ENCODE assay signal across 1 cellular context in the genomic region with DNA sequence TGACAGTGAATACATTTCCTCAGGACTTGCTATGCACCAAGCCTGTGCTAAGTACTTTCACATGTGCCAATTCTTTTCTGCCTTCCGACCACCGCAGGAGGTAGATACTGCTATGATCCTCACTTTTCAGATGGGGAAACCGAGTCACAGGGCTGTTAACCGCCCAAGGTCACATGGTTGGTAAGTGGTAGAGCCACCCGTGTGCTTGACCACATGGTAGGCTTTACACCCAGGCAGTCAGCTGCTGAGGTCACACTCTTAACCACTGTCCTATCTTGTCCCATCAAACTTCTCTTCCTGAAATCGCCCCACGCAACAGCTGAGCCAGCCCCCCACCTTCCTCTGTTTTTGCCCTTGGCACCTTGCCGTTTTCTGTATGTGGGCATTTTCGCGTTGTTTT.
TF ChIP-seq lines count a peak whose summit lies in the region.

No MANE protein-coding gene starts in this region.

TF ChIP-seq in K562, 482 proteins besides CTCF, POLR2A, EP300 and RAD21 (continued from another document and continues in another):
- TF ChIP-seq, protein P1, sequence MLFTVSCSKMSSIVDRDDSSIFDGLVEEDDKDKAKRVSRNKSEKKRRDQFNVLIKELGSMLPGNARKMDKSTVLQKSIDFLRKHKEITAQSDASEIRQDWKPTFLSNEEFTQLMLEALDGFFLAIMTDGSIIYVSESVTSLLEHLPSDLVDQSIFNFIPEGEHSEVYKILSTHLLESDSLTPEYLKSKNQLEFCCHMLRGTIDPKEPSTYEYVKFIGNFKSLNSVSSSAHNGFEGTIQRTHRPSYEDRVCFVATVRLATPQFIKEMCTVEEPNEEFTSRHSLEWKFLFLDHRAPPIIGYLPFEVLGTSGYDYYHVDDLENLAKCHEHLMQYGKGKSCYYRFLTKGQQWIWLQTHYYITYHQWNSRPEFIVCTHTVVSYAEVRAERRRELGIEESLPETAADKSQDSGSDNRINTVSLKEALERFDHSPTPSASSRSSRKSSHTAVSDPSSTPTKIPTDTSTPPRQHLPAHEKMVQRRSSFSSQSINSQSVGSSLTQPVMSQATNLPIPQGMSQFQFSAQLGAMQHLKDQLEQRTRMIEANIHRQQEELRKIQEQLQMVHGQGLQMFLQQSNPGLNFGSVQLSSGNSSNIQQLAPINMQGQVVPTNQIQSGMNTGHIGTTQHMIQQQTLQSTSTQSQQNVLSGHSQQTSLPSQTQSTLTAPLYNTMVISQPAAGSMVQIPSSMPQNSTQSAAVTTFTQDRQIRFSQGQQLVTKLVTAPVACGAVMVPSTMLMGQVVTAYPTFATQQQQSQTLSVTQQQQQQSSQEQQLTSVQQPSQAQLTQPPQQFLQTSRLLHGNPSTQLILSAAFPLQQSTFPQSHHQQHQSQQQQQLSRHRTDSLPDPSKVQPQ (CRISPR knock-in tag; IDR thresholded peaks at IDR 0.05; ENCODE audit: borderline replicate concordance): 0 out of 2 replicates have a peak, but pooled peaks have one; percentile 48
- TF ChIP-seq WHSC1 (IDR thresholded peaks at IDR 0.05; ENCODE audit: low read length) (no peak), HDAC3 (IDR thresholded peaks at IDR 0.05; ENCODE audit: borderline replicate concordance, partially characterized antibody) (no peak), C11orf30 (IDR thresholded peaks at IDR 0.05; ENCODE audit: low read depth) (no peak), ELF1 (tag; IDR thresholded peaks at IDR 0.05) (no peak), MCM2 (IDR thresholded peaks at IDR 0.05; ENCODE audit: low read depth) (no peak), SETDB1 (IDR thresholded peaks at IDR 0.05; ENCODE audit: low read length) (no peak), ZNF165 (CRISPR knock-in tag; IDR thresholded peaks at IDR 0.05; ENCODE audit: borderline replicate concordance) (0 out of 2 replicates have a peak, but pooled peaks have one; percentile 77), ARNT (IDR thresholded peaks at IDR 0.05) (no peak), BHLHE40 (IDR thresholded peaks at IDR 0.05; ENCODE audit: low read length) (0 out of 2 replicates have a peak, but pooled peaks have one; percentile 25), KLF6 (CRISPR knock-in tag; IDR thresholded peaks at IDR 0.05; ENCODE audit: borderline replicate concordance) (no peak), HNRNPK (IDR thresholded peaks at IDR 0.05; ENCODE audit: low read depth, low read length, poor library complexity, severe bottlenecking) (no peak), BRCA1 (IDR thresholded peaks at IDR 0.05) (no peak), BRCA1 (CRISPR knock-in tag; IDR thresholded peaks at IDR 0.05) (no peak), FOXA3 (CRISPR knock-in tag; conservative IDR thresholded peaks at IDR 0.05 in 1 of 2, IDR thresholded peaks at IDR 0.05 in 1 of 2) (no peak), ARID1B (IDR thresholded peaks at IDR 0.05) (no peak)
- TF ChIP-seq, protein P2, sequence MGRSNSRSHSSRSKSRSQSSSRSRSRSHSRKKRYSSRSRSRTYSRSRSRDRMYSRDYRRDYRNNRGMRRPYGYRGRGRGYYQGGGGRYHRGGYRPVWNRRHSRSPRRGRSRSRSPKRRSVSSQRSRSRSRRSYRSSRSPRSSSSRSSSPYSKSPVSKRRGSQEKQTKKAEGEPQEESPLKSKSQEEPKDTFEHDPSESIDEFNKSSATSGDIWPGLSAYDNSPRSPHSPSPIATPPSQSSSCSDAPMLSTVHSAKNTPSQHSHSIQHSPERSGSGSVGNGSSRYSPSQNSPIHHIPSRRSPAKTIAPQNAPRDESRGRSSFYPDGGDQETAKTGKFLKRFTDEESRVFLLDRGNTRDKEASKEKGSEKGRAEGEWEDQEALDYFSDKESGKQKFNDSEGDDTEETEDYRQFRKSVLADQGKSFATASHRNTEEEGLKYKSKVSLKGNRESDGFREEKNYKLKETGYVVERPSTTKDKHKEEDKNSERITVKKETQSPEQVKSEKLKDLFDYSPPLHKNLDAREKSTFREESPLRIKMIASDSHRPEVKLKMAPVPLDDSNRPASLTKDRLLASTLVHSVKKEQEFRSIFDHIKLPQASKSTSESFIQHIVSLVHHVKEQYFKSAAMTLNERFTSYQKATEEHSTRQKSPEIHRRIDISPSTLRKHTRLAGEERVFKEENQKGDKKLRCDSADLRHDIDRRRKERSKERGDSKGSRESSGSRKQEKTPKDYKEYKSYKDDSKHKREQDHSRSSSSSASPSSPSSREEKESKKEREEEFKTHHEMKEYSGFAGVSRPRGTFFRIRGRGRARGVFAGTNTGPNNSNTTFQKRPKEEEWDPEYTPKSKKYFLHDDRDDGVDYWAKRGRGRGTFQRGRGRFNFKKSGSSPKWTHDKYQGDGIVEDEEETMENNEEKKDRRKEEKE (IDR thresholded peaks at IDR 0.05; ENCODE audit: borderline replicate concordance in 1 of 2, control insufficient read depth in 1 of 2, low read depth in 2 of 2, low read length in 1 of 2): no peak
- TF ChIP-seq, protein P3, sequence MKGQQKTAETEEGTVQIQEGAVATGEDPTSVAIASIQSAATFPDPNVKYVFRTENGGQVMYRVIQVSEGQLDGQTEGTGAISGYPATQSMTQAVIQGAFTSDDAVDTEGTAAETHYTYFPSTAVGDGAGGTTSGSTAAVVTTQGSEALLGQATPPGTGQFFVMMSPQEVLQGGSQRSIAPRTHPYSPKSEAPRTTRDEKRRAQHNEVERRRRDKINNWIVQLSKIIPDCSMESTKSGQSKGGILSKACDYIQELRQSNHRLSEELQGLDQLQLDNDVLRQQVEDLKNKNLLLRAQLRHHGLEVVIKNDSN (CRISPR knock-in tag; IDR thresholded peaks at IDR 0.05): 0 out of 2 replicates have a peak, but pooled peaks have one; percentile 14
- TF ChIP-seq, protein P4, sequence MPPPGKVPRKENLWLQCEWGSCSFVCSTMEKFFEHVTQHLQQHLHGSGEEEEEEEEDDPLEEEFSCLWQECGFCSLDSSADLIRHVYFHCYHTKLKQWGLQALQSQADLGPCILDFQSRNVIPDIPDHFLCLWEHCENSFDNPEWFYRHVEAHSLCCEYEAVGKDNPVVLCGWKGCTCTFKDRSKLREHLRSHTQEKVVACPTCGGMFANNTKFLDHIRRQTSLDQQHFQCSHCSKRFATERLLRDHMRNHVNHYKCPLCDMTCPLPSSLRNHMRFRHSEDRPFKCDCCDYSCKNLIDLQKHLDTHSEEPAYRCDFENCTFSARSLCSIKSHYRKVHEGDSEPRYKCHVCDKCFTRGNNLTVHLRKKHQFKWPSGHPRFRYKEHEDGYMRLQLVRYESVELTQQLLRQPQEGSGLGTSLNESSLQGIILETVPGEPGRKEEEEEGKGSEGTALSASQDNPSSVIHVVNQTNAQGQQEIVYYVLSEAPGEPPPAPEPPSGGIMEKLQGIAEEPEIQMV (tag; conservative IDR thresholded peaks at IDR 0.05; ENCODE audit: low read depth): no peak
- TF ChIP-seq, protein P5, sequence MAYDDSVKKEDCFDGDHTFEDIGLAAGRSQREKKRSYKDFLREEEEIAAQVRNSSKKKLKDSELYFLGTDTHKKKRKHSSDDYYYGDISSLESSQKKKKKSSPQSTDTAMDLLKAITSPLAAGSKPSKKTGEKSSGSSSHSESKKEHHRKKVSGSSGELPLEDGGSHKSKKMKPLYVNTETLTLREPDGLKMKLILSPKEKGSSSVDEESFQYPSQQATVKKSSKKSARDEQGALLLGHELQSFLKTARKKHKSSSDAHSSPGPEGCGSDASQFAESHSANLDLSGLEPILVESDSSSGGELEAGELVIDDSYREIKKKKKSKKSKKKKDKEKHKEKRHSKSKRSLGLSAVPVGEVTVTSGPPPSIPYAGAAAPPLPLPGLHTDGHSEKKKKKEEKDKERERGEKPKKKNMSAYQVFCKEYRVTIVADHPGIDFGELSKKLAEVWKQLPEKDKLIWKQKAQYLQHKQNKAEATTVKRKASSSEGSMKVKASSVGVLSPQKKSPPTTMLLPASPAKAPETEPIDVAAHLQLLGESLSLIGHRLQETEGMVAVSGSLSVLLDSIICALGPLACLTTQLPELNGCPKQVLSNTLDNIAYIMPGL (CRISPR knock-in tag; IDR thresholded peaks at IDR 0.05): no peak
- TF ChIP-seq, protein P6, sequence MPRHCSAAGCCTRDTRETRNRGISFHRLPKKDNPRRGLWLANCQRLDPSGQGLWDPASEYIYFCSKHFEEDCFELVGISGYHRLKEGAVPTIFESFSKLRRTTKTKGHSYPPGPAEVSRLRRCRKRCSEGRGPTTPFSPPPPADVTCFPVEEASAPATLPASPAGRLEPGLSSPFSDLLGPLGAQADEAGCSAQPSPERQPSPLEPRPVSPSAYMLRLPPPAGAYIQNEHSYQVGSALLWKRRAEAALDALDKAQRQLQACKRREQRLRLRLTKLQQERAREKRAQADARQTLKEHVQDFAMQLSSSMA (CRISPR knock-in tag; IDR thresholded peaks at IDR 0.05): no peak
- TF ChIP-seq, protein P7, sequence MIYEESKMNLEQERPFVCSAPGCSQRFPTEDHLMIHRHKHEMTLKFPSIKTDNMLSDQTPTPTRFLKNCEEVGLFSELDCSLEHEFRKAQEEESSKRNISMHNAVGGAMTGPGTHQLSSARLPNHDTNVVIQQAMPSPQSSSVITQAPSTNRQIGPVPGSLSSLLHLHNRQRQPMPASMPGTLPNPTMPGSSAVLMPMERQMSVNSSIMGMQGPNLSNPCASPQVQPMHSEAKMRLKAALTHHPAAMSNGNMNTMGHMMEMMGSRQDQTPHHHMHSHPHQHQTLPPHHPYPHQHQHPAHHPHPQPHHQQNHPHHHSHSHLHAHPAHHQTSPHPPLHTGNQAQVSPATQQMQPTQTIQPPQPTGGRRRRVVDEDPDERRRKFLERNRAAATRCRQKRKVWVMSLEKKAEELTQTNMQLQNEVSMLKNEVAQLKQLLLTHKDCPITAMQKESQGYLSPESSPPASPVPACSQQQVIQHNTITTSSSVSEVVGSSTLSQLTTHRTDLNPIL (CRISPR knock-in tag; IDR thresholded peaks at IDR 0.05): no peak
- TF ChIP-seq, protein P8, sequence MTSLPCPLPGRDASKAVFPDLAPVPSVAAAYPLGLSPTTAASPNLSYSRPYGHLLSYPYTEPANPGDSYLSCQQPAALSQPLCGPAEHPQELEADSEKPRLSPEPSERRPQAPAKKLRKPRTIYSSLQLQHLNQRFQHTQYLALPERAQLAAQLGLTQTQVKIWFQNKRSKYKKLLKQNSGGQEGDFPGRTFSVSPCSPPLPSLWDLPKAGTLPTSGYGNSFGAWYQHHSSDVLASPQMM (CRISPR knock-in tag; IDR thresholded peaks at IDR 0.05): no peak
- TF ChIP-seq, protein P9, sequence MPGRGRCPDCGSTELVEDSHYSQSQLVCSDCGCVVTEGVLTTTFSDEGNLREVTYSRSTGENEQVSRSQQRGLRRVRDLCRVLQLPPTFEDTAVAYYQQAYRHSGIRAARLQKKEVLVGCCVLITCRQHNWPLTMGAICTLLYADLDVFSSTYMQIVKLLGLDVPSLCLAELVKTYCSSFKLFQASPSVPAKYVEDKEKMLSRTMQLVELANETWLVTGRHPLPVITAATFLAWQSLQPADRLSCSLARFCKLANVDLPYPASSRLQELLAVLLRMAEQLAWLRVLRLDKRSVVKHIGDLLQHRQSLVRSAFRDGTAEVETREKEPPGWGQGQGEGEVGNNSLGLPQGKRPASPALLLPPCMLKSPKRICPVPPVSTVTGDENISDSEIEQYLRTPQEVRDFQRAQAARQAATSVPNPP (IDR thresholded peaks at IDR 0.05; ENCODE audit: borderline replicate concordance, insufficient read depth, insufficient read length): no peak
- TF ChIP-seq, protein P10, sequence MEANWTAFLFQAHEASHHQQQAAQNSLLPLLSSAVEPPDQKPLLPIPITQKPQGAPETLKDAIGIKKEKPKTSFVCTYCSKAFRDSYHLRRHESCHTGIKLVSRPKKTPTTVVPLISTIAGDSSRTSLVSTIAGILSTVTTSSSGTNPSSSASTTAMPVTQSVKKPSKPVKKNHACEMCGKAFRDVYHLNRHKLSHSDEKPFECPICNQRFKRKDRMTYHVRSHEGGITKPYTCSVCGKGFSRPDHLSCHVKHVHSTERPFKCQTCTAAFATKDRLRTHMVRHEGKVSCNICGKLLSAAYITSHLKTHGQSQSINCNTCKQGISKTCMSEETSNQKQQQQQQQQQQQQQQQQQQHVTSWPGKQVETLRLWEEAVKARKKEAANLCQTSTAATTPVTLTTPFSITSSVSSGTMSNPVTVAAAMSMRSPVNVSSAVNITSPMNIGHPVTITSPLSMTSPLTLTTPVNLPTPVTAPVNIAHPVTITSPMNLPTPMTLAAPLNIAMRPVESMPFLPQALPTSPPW (CRISPR knock-in tag; IDR thresholded peaks at IDR 0.05): peak; percentile 64
- TF ChIP-seq, protein P11, sequence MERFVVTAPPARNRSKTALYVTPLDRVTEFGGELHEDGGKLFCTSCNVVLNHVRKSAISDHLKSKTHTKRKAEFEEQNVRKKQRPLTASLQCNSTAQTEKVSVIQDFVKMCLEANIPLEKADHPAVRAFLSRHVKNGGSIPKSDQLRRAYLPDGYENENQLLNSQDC (CRISPR knock-in tag; IDR thresholded peaks at IDR 0.05): no peak
- TF ChIP-seq, protein P12, sequence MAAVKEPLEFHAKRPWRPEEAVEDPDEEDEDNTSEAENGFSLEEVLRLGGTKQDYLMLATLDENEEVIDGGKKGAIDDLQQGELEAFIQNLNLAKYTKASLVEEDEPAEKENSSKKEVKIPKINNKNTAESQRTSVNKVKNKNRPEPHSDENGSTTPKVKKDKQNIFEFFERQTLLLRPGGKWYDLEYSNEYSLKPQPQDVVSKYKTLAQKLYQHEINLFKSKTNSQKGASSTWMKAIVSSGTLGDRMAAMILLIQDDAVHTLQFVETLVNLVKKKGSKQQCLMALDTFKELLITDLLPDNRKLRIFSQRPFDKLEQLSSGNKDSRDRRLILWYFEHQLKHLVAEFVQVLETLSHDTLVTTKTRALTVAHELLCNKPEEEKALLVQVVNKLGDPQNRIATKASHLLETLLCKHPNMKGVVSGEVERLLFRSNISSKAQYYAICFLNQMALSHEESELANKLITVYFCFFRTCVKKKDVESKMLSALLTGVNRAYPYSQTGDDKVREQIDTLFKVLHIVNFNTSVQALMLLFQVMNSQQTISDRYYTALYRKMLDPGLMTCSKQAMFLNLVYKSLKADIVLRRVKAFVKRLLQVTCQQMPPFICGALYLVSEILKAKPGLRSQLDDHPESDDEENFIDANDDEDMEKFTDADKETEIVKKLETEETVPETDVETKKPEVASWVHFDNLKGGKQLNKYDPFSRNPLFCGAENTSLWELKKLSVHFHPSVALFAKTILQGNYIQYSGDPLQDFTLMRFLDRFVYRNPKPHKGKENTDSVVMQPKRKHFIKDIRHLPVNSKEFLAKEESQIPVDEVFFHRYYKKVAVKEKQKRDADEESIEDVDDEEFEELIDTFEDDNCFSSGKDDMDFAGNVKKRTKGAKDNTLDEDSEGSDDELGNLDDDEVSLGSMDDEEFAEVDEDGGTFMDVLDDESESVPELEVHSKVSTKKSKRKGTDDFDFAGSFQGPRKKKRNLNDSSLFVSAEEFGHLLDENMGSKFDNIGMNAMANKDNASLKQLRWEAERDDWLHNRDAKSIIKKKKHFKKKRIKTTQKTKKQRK (IDR thresholded peaks at IDR 0.05; ENCODE audit: borderline replicate concordance, low read depth, low read length): no peak
- TF ChIP-seq, protein P13, sequence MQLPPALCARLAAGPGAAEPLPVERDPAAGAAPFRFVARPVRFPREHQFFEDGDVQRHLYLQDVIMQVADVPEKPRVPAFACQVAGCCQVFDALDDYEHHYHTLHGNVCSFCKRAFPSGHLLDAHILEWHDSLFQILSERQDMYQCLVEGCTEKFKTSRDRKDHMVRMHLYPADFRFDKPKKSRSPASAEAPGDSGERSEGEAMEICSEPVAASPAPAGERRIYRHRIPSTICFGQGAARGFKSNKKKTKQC (CRISPR knock-in tag; IDR thresholded peaks at IDR 0.05): no peak
- TF ChIP-seq, protein P14, sequence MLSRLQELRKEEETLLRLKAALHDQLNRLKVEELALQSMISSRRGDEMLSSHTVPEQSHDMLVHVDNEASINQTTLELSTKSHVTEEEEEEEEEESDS (CRISPR knock-in tag; IDR thresholded peaks at IDR 0.05): no peak
- TF ChIP-seq, protein P15, sequence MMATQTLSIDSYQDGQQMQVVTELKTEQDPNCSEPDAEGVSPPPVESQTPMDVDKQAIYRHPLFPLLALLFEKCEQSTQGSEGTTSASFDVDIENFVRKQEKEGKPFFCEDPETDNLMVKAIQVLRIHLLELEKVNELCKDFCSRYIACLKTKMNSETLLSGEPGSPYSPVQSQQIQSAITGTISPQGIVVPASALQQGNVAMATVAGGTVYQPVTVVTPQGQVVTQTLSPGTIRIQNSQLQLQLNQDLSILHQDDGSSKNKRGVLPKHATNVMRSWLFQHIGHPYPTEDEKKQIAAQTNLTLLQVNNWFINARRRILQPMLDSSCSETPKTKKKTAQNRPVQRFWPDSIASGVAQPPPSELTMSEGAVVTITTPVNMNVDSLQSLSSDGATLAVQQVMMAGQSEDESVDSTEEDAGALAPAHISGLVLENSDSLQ (IDR thresholded peaks at IDR 0.05): no peak
